ENCODE assay signal across 16 cellular contexts in genomic region chr12:116982721-116983502, GRCh38.
DNase-seq lines count a peak whose midpoint lies in the region; ATAC-seq and TF ChIP-seq lines count a peak whose summit lies in the region.
"Had no signal": no experiment of that assay in that cellular context is flagged by ENCODE, and none has a peak within 500 bp of the region (broad histone marks: within the 10 kb centered on the region; RNA-seq: fewer than 3 reads in every experiment).

No MANE protein-coding gene starts in this region.

- no peaks in the 10 kb centered on the region for H3F3A ChIP-seq in neural progenitor cell (ENCODE audit: low read depth)

- H3K4me1 Mint-ChIP-seq in neural progenitor cell = no peaks in the 10 kb centered on the region

- no peak overlapping the region for H2BK5ac ChIP-seq in mesendoderm (ENCODE audit: low read length)

- no peaks in the 10 kb centered on the region for H4K20me1 ChIP-seq in neural progenitor cell (ENCODE audit: low read depth)

- H3K4me3 ChIP-seq in ACC112 (ENCODE audit: low read depth, low read length) (0 out of 2 replicates have a peak overlapping the region, but pooled peaks have one; percentile 19), choroid plexus epithelial cell (ENCODE audit: low read depth, low read length) (no peak overlapping the region), mesendoderm (ENCODE audit: low read length) (no peak overlapping the region), neural progenitor cell (no peak overlapping the region)
- H3K4me3 ChIP-seq: A549, right atrium auricular region had no signal

- no peak overlapping the region for H4K8ac ChIP-seq in mesendoderm (ENCODE audit: low read depth, low read length)

- H2BK15ac ChIP-seq in mesendoderm (replicated peaks; ENCODE audit: low read depth) = no peak overlapping the region

- no CpG with 5 or more reads among the region's 11 CpGs for WGBS in mesendoderm (ENCODE audit: extremely low coverage, insufficient coverage, low lambda C conversion rate)

- H3K18ac ChIP-seq in mesendoderm (ENCODE audit: low read length) = no peak overlapping the region

- peak; percentile 20 for DNase-seq in HS-27A (ENCODE audit: low read depth)
- DNase-seq in choroid plexus epithelial cell (ENCODE audit: low read depth) = peak; percentile 26
- peak; percentile 13 for DNase-seq in mesendoderm
- DNase-seq in neural progenitor cell (ENCODE audit: low spot score) = no peak
- no peak for DNase-seq in NCI-H526 (lab: John Stamatoyannopoulos, UW)
- DNase-seq: activated naive CD8-positive, alpha-beta T cell treated with anti-CD3 and anti-CD28 coated beads, Interleukin-2, amount 10 ng/mL, durations not matched to agents 7 days and 5 days; hypothalamus; MM.1S; substantia nigra; T-helper 9 cell had no signal

- H3K27ac ChIP-seq in ACC112 (ENCODE audit: low read depth, low read length) = no peak overlapping the region
- no peak overlapping the region for H3K27ac ChIP-seq in mesendoderm (ENCODE audit: low read depth, low read length)
- no peak overlapping the region for H3K27ac ChIP-seq in neural progenitor cell
- H3K27ac ChIP-seq: A549, HL-60 had no signal

- TF ChIP-seq CTCF in choroid plexus epithelial cell (conservative IDR thresholded peaks at IDR 0.05; ENCODE audit: low read depth, low read length) (no peak), neural progenitor cell (IDR thresholded peaks at IDR 0.05) (no peak)

- no peak overlapping the region for H3K27ac Mint-ChIP-seq in neural progenitor cell
- H3K27ac Mint-ChIP-seq: activated naive CD8-positive, alpha-beta T cell treated with anti-CD3 and anti-CD28 coated beads, Interleukin-2, amount 10 ng/mL, durations not matched to agents 7 days and 5 days had no signal

- H3K79me2 ChIP-seq in ACC112 (ENCODE audit: control insufficient read depth, insufficient read depth, low read length, unreplicated experiment) (no peaks in the 10 kb centered on the region), mesendoderm (ENCODE audit: control insufficient read depth, insufficient read depth, low read length) (no peaks in the 10 kb centered on the region), neural progenitor cell (ENCODE audit: low read depth) (no peaks in the 10 kb centered on the region)

- H2AFZ ChIP-seq in ACC112 (ENCODE audit: low read length, unreplicated experiment) (no peak overlapping the region), neural progenitor cell (replicated peaks) (no peak overlapping the region)

- ATAC-seq in HG03378 (IDR thresholded peaks at IDR 0.05; ENCODE audit: unreplicated experiment) (no peak), GM19452 (IDR thresholded peaks at IDR 0.05; ENCODE audit: unreplicated experiment) (no peak)
- ATAC-seq: A549 had no signal

- H3K9ac ChIP-seq in mesendoderm (ENCODE audit: low read length) (no peak overlapping the region), neural progenitor cell (no peak overlapping the region)

- no peak overlapping the region for H2AK5ac ChIP-seq in mesendoderm (ENCODE audit: low read length)

- no peak overlapping the region for H3K56ac ChIP-seq in mesendoderm (ENCODE audit: low read length)

- H3K79me1 ChIP-seq in mesendoderm (ENCODE audit: low read length) = no peaks in the 10 kb centered on the region

- no peak overlapping the region for H3K4ac ChIP-seq in mesendoderm (ENCODE audit: low read depth, low read length)

- no peaks in the 10 kb centered on the region for H3K27me3 Mint-ChIP-seq in neural progenitor cell (ENCODE audit: insufficient read depth, low read depth)
- H3K27me3 Mint-ChIP-seq: activated naive CD8-positive, alpha-beta T cell treated with anti-CD3 and anti-CD28 coated beads, Interleukin-2, amount 10 ng/mL, durations not matched to agents 7 days and 5 days had no signal

- no peaks in the 10 kb centered on the region for H3K27me3 ChIP-seq in ACC112 (ENCODE audit: insufficient read depth, low read length)
- no peaks in the 10 kb centered on the region for H3K27me3 ChIP-seq in mesendoderm (ENCODE audit: insufficient read depth, low read length, poor library complexity)
- no peaks in the 10 kb centered on the region for H3K27me3 ChIP-seq in neural progenitor cell
- H3K27me3 ChIP-seq: right atrium auricular region had no signal

- no peak overlapping the region for H3K4me2 ChIP-seq in mesendoderm (ENCODE audit: low read length)
- H3K4me2 ChIP-seq in neural progenitor cell = no peak overlapping the region
- H3K4me2 ChIP-seq: A549 had no signal

- H2BK120ac ChIP-seq in mesendoderm (ENCODE audit: low read depth, low read length) = no peak overlapping the region

- no peaks in the 10 kb centered on the region for H3K9me3 Mint-ChIP-seq in neural progenitor cell
- H3K9me3 Mint-ChIP-seq: activated naive CD8-positive, alpha-beta T cell treated with anti-CD3 and anti-CD28 coated beads, Interleukin-2, amount 10 ng/mL, durations not matched to agents 7 days and 5 days had no signal

- no peak overlapping the region for H4K5ac ChIP-seq in mesendoderm (ENCODE audit: low read length)

- H3K9me3 ChIP-seq in neural progenitor cell (ENCODE audit: low read depth) = no peaks in the 10 kb centered on the region
- H3K9me3 ChIP-seq: A549, right atrium auricular region had no signal

- H3K4me3 Mint-ChIP-seq in neural progenitor cell = no peak overlapping the region
- H3K4me3 Mint-ChIP-seq: activated naive CD8-positive, alpha-beta T cell treated with anti-CD3 and anti-CD28 coated beads, Interleukin-2, amount 10 ng/mL, durations not matched to agents 7 days and 5 days had no signal

- H3K4me1 ChIP-seq in ACC112 (ENCODE audit: control insufficient read depth, insufficient read depth, low read length, unreplicated experiment) = peaks cover 14% of the 10 kb centered on the region
- no peaks in the 10 kb centered on the region for H3K4me1 ChIP-seq in mesendoderm (ENCODE audit: control insufficient read depth, low read depth, low read length)
- no peaks in the 10 kb centered on the region for H3K4me1 ChIP-seq in neural progenitor cell
- H3K4me1 ChIP-seq: A549, right atrium auricular region had no signal

- no peak overlapping the region for H3K23ac ChIP-seq in mesendoderm (ENCODE audit: low read length)

- H3K36me3 ChIP-seq in ACC112 (ENCODE audit: insufficient read depth, low read length) (no peaks in the 10 kb centered on the region), mesendoderm (ENCODE audit: control insufficient read depth, insufficient read depth, low read length) (no peaks in the 10 kb centered on the region), neural progenitor cell (peaks cover 7% of the 10 kb centered on the region)
- H3K36me3 ChIP-seq: right atrium auricular region had no signal

- H3K36me3 Mint-ChIP-seq in neural progenitor cell = peaks cover 17% of the 10 kb centered on the region
- H3K36me3 Mint-ChIP-seq: activated naive CD8-positive, alpha-beta T cell treated with anti-CD3 and anti-CD28 coated beads, Interleukin-2, amount 10 ng/mL, durations not matched to agents 7 days and 5 days had no signal

Comparison
In these comparisons a context has a peak if more than half of its experiments do, and no peak if none do; other contexts are left out.
1. DNase-seq: peak in HS-27A (single experiment), choroid plexus epithelial cell (single experiment) and mesendoderm (single experiment); none in neural progenitor cell (single experiment) and NCI-H526 (0 of 2).